29 cellular contexts compared by ENCODE assay signal in the genomic region with DNA sequence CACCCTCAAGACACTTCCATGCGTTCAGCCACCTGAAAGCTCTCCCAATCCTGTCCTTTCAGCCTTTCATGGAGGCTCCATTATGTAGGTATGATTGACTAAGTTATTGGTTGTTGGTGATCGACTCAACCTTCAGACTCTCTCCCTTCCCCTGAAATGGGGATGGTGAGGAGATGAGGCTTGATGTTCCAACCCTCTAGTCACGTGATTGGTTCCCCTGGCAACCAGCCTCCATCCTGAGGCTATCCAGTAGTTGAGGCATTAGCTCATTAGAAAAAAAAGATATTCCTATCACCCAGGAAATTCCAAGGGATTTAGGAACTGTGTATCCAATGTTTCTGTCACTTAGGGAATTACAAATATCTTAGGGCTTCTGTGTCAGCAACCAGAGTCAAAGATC.
"Had no signal": no experiment of that assay in that cellular context is flagged by ENCODE, and none has a peak within 500 bp of the region (broad histone marks: within the 10 kb centered on the region; RNA-seq: fewer than 3 reads in every experiment).

No MANE protein-coding gene starts in this region.

- H3K9me3 ChIP-seq: colonic mucosa, esophagus muscularis mucosa, esophagus squamous epithelium, gastrocnemius medialis, gastroesophageal sphincter, heart left ventricle had no signal

- H3K27ac ChIP-seq: colonic mucosa, coronary artery, dorsolateral prefrontal cortex, epithelial cell of prostate, esophagus muscularis mucosa, esophagus squamous epithelium, foreskin keratinocyte, gastrocnemius medialis, gastroesophageal sphincter, heart left ventricle, heart right ventricle had no signal

- H3K36me3 ChIP-seq: colonic mucosa, esophagus muscularis mucosa, esophagus squamous epithelium, gastrocnemius medialis, gastroesophageal sphincter, heart left ventricle, heart right ventricle had no signal

- FAIRE-seq: colon, endometrium, endothelial cell of umbilical vein, frontal cortex had no signal

- H3K27me3 Mint-ChIP-seq: dendritic cell treated with granulocyte-macrophage colony-stimulating factor and Interleukin-4, amounts not matched to agents 40 ng/mL and 50 ng/mL, for 4 days; effector memory CD8-positive, alpha-beta T cell had no signal

- ATAC-seq: effector memory CD8-positive, alpha-beta T cell; esophagus mucosa; foreskin keratinocyte; gastrocnemius medialis; gastroesophageal sphincter; heart left ventricle; heart right ventricle had no signal

- H3K4me3 Mint-ChIP-seq: dendritic cell treated with granulocyte-macrophage colony-stimulating factor and Interleukin-4, amounts not matched to agents 40 ng/mL and 50 ng/mL, for 4 days; effector memory CD8-positive, alpha-beta T cell; endodermal cell had no signal

- H3K4me1 Mint-ChIP-seq: endodermal cell had no signal

- H3K4me3 ChIP-seq: colonic mucosa, coronary artery, dorsolateral prefrontal cortex, esophagus muscularis mucosa, esophagus squamous epithelium, gastrocnemius medialis, gastroesophageal sphincter, heart left ventricle, heart right ventricle had no signal

- H3K4me1 ChIP-seq: colonic mucosa, esophagus muscularis mucosa, esophagus squamous epithelium, gastrocnemius medialis, gastroesophageal sphincter, heart left ventricle, heart right ventricle had no signal

- H3K9me3 Mint-ChIP-seq: dendritic cell treated with granulocyte-macrophage colony-stimulating factor and Interleukin-4, amounts not matched to agents 40 ng/mL and 50 ng/mL, for 4 days; endodermal cell had no signal

- DNase-seq: colonic mucosa; cortex of kidney; dermis blood vessel endothelial cell; dorsolateral prefrontal cortex; effector CD4-positive, alpha-beta T cell; effector CD8-positive, alpha-beta T cell; effector memory CD4-positive, alpha-beta T cell; effector memory CD8-positive, alpha-beta T cell; endodermal cell; erythroblast; esophagus squamous epithelium; foreskin fibroblast; foreskin keratinocyte; foreskin melanocyte; gastrocnemius medialis; glutamatergic neuron; head of caudate nucleus; heart left ventricle; heart right ventricle had no signal

- H3K27ac Mint-ChIP-seq: dendritic cell treated with granulocyte-macrophage colony-stimulating factor and Interleukin-4, amounts not matched to agents 40 ng/mL and 50 ng/mL, for 4 days; effector memory CD8-positive, alpha-beta T cell; endodermal cell had no signal

- H3K27me3 ChIP-seq: colonic mucosa, esophagus muscularis mucosa, esophagus squamous epithelium, foreskin keratinocyte, gastrocnemius medialis, gastroesophageal sphincter, heart left ventricle, heart right ventricle had no signal
